Comparison of ENCODE assay signal across 8 cellular contexts in genomic region chr21:42496120-42496838, GRCh38. TPM values are rescaled to one million over a fixed set of nuclear protein-coding genes. Genes with fewer than 3 reads are reported as not detected.
DNase-seq lines count a peak whose midpoint lies in the region; ATAC-seq and TF ChIP-seq lines count a peak whose summit lies in the region.

Gene RSPH1, minus strand, starts transcription at chr21:42496224. Its CDS starts 38 bp downstream, at chr21:42496186.

- peak; percentile 94 for ATAC-seq in HG02623 (IDR thresholded peaks at IDR 0.05; ENCODE audit: unreplicated experiment)
- ATAC-seq in SK-N-SH treated with all-trans-retinoic acid at 6 μM for 48 hours, result peak; percentile 98

- H3K27ac ChIP-seq in temporal lobe (ENCODE audit: low read depth, low read length), result peak within 1 kb of the TSS; percentile 85

- H3K4me3 Mint-ChIP-seq in activated naive CD8-positive, alpha-beta T cell, result peak within 1 kb of the TSS; percentile 92

- no peak for TF ChIP-seq CTCF in GM10266 (IDR thresholded peaks at IDR 0.05; ENCODE audit: control insufficient read depth, insufficient read depth, low read depth, missing control alignments)

- no peaks in the 10 kb centered on the region for H3K9me3 Mint-ChIP-seq in activated naive CD8-positive, alpha-beta T cell (ENCODE audit: low read depth)

- no peaks in the 10 kb centered on the region for H3K36me3 Mint-ChIP-seq in activated naive CD8-positive, alpha-beta T cell

- DNase-seq in GM10266 (ENCODE audit: extremely low spot score) (peak; percentile 96), NCI-H1092 treated with DMSO at 0.1 percent for 48 hours (lab: John Stamatoyannopoulos, UW) (peak; percentile 100), glomerular visceral epithelial cell (ENCODE audit: extremely low spot score) (peak; percentile 99), occipital lobe (lab: John Stamatoyannopoulos, UW) (peak; percentile 100)

- no peaks in the 10 kb centered on the region for H3K27me3 Mint-ChIP-seq in activated naive CD8-positive, alpha-beta T cell

- peaks cover 12% of the 10 kb centered on the region for H3K4me1 Mint-ChIP-seq in activated naive CD8-positive, alpha-beta T cell (ENCODE audit: low read depth)

- H3K27ac Mint-ChIP-seq in activated naive CD8-positive, alpha-beta T cell, result peak within 1 kb of the TSS; percentile 86

TF ChIP-seq in SK-N-SH treated with all-trans-retinoic acid at 6 μM for 48 hours, 23 proteins besides CTCF, POLR2A, EP300 and RAD21:
- TF ChIP-seq ESRRG (CRISPR knock-in tag; IDR thresholded peaks at IDR 0.05) (no peak), PATZ1 (CRISPR knock-in tag; IDR thresholded peaks at IDR 0.05; ENCODE audit: borderline replicate concordance) (no peak), GLIS3 (CRISPR knock-in tag; IDR thresholded peaks at IDR 0.05) (no peak), RARB (CRISPR knock-in tag; IDR thresholded peaks at IDR 0.05) (no peak), ZC3H10 (CRISPR knock-in tag; IDR thresholded peaks at IDR 0.05) (no peak), ZNF8 (CRISPR knock-in tag; IDR thresholded peaks at IDR 0.05) (no peak), ZNF70 (CRISPR knock-in tag; IDR thresholded peaks at IDR 0.05) (no peak), ISL1 (CRISPR knock-in tag; IDR thresholded peaks at IDR 0.05) (no peak), OSR1 (CRISPR knock-in tag; IDR thresholded peaks at IDR 0.05) (no peak), TCF4 (CRISPR knock-in tag; IDR thresholded peaks at IDR 0.05; ENCODE audit: borderline replicate concordance) (no peak), SNAI2 (CRISPR knock-in tag; IDR thresholded peaks at IDR 0.05) (no peak), ZNF565 (CRISPR knock-in tag; conservative IDR thresholded peaks at IDR 0.05; ENCODE audit: low read depth) (no peak), ZFP30 (CRISPR knock-in tag; IDR thresholded peaks at IDR 0.05) (no peak), ZFP3 (CRISPR knock-in tag; IDR thresholded peaks at IDR 0.05) (no peak), CREB5 (CRISPR knock-in tag; IDR thresholded peaks at IDR 0.05; ENCODE audit: low read depth) (no peak), TOX (CRISPR knock-in tag; IDR thresholded peaks at IDR 0.05; ENCODE audit: borderline replicate concordance) (no peak), CSRNP3 (CRISPR knock-in tag; IDR thresholded peaks at IDR 0.05) (no peak), BACH2 (CRISPR knock-in tag; IDR thresholded peaks at IDR 0.05; ENCODE audit: borderline replicate concordance) (no peak)

RNA-seq across cellular contexts. Expression of gene RSPH1, which starts in this region (rescaled TPM):
- total RNA-seq in occipital lobe (0.16 TPM), temporal lobe (0.98 TPM)

Comparison
In these comparisons a context has a peak if more than half of its experiments do, and no peak if none do; other contexts are left out.
1. Peak in every context shown above with its lines: DNase-seq, ATAC-seq and H3K27ac ChIP-seq.
2. Peak in DNase-seq in occipital lobe; RNA of the gene not detected or under 1 TPM.